In the genomic region with DNA sequence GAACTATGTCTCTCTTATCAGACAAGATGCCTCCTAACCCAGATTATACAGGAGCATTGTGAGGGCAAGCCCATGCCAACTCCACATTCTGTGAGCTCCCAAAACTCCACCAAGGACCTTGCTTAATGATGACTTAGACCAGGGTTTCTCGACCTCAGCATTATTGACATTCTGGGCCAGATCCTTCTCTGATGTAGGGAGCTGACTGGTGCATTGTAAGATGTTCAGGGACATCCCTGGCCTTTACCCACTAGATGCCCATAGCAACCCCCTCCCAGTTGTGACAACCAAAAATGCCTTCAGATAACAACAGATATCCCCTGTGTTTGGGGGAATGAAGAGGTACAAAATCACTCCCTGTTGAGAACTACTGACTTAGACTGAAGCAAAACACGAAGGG, we compare ENCODE assay signal across 33 cellular contexts. TPM values are rescaled to one million over a fixed set of nuclear protein-coding genes. Genes with fewer than 3 reads are reported as not detected.
DNase-seq lines count a peak whose midpoint lies in the region; ATAC-seq and TF ChIP-seq lines count a peak whose summit lies in the region.
"Had no signal": no experiment of that assay in that cellular context is flagged by ENCODE, and none has a peak within 500 bp of the region (broad histone marks: within the 10 kb centered on the region; RNA-seq: fewer than 3 reads in every experiment).

No MANE protein-coding gene starts in this region.

- no CpG with 5 or more reads among the region's 2 CpGs for WGBS in trophoblast cell (ENCODE audit: extremely low coverage, insufficient coverage, insufficient read length)

- peak overlapping the region; percentile 24 for H2BK5ac ChIP-seq in trophoblast cell (ENCODE audit: low read depth, low read length, poor library complexity)

- H3K4me3 ChIP-seq in RWPE2 (ENCODE audit: severe bottlenecking) (no peak overlapping the region), trophoblast cell (ENCODE audit: low read depth, low read length) (no peak overlapping the region)
- H3K4me3 ChIP-seq: ascending aorta, BLaER1, GM12878, heart right ventricle, lower lobe of right lung, mucosa of descending colon had no signal

- no peak overlapping the region for H3K9ac ChIP-seq in trophoblast cell (ENCODE audit: low read length)
- H3K9ac ChIP-seq: BLaER1 had no signal

- TF ChIP-seq CTCF in HFFc6 (IDR thresholded peaks at IDR 0.05) (no peak), RWPE2 (IDR thresholded peaks at IDR 0.05; ENCODE audit: poor library complexity, severe bottlenecking) (no peak), foreskin keratinocyte (conservative IDR thresholded peaks at IDR 0.05) (no peak)

- no peaks in the 10 kb centered on the region for H3K36me3 Mint-ChIP-seq in HFFc6 (ENCODE audit: low read depth)
- no peaks in the 10 kb centered on the region for H3K36me3 Mint-ChIP-seq in naive thymus-derived CD8-positive, alpha-beta T cell
- H3K36me3 Mint-ChIP-seq: activated naive CD8-positive, alpha-beta T cell had no signal

- no peaks in the 10 kb centered on the region for H3K79me2 ChIP-seq in trophoblast cell (ENCODE audit: control insufficient read depth, insufficient read depth, low read length, poor library complexity)

- peaks cover 58% of the 10 kb centered on the region for H3K4me1 Mint-ChIP-seq in HFFc6 (ENCODE audit: low read depth)
- peaks cover 0 to 25% (median 4%) of the 10 kb centered on the region in 4 donors for H3K4me1 Mint-ChIP-seq in naive thymus-derived CD8-positive, alpha-beta T cell

- no peak overlapping the region for H2AFZ ChIP-seq in trophoblast cell (ENCODE audit: insufficient read depth, low read length, poor library complexity)

- DNase-seq in HFFc6 (no peak), RWPE2 (ENCODE audit: low spot score) (no peak), foreskin keratinocyte (peak in 1 of 2 donors; percentile 16), trophoblast cell (no peak), C1 segment of cervical spinal cord (lab: John Stamatoyannopoulos, UW) (no peak)
- DNase-seq in naive thymus-derived CD8-positive, alpha-beta T cell, result no peak
- DNase-seq: activated CD4-positive, alpha-beta T cell treated with anti-CD3 and anti-CD28 coated beads, Interleukin-2, amount 50 U/mL, for 1 hour; activated CD4-positive, CD25-positive, alpha-beta regulatory T cell; activated effector memory CD4-positive, alpha-beta T cell treated with Interleukin-2 at 50 U/mL for 16 hours; activated T-cell treated with anti-CD3 and anti-CD28 coated beads, Interleukin-2, amount 50 U/mL, for 1 hour; central memory CD4-positive, alpha-beta T cell; effector memory CD8-positive, alpha-beta T cell; H7; heart right ventricle; Kasumi-1; lower lobe of right lung; mucosa of descending colon; NCI-H146; NCI-H2107; NCI-H446; NCI-H82; nephron progenitor cell; stimulated activated naive CD4-positive, alpha-beta T cell had no signal

- H4K8ac ChIP-seq in trophoblast cell (ENCODE audit: low read depth, low read length), result peak overlapping the region; percentile 23

- H3K4ac ChIP-seq in trophoblast cell (ENCODE audit: low read depth, low read length), result no peak overlapping the region

- no peak overlapping the region for H3K4me3 Mint-ChIP-seq in HFFc6
- H3K4me3 Mint-ChIP-seq in naive thymus-derived CD8-positive, alpha-beta T cell, result no peak overlapping the region
- H3K4me3 Mint-ChIP-seq: activated naive CD8-positive, alpha-beta T cell; effector memory CD8-positive, alpha-beta T cell; nephron progenitor cell had no signal

- H3K79me1 ChIP-seq in trophoblast cell (ENCODE audit: low read length), result peaks cover 7% of the 10 kb centered on the region

- H3K27ac ChIP-seq in RWPE2 (ENCODE audit: poor library complexity, severe bottlenecking) (peak overlapping the region; percentile 99), foreskin keratinocyte (peak overlapping the region; percentile 79), trophoblast cell (ENCODE audit: low read depth, low read length) (no peak overlapping the region)
- H3K27ac ChIP-seq: ascending aorta, BLaER1, heart right ventricle, lower lobe of right lung had no signal

- H3K27me3 ChIP-seq in RWPE2 (ENCODE audit: insufficient read depth, poor library complexity, severe bottlenecking), result no peaks in the 10 kb centered on the region
- no peaks in the 10 kb centered on the region for H3K27me3 ChIP-seq in foreskin keratinocyte
- no peaks in the 10 kb centered on the region for H3K27me3 ChIP-seq in trophoblast cell (ENCODE audit: insufficient read depth, low read length)
- H3K27me3 ChIP-seq: ascending aorta had no signal

- H4K12ac ChIP-seq in trophoblast cell (ENCODE audit: low read depth, low read length), result no peak overlapping the region

- H3K18ac ChIP-seq in trophoblast cell (ENCODE audit: low read length), result peak overlapping the region; percentile 58

- no peak overlapping the region for H3K4me2 ChIP-seq in trophoblast cell (ENCODE audit: low read length)
- H3K4me2 ChIP-seq: BLaER1 had no signal

- H2BK12ac ChIP-seq in trophoblast cell (ENCODE audit: low read length), result peak overlapping the region; percentile 88

- H2AK5ac ChIP-seq in trophoblast cell (ENCODE audit: low read length), result peak overlapping the region; percentile 50

- H3K9me3 Mint-ChIP-seq in HFFc6, result no peaks in the 10 kb centered on the region
- no peaks in the 10 kb centered on the region for H3K9me3 Mint-ChIP-seq in naive thymus-derived CD8-positive, alpha-beta T cell
- H3K9me3 Mint-ChIP-seq: effector memory CD8-positive, alpha-beta T cell; nephron progenitor cell had no signal

- peak overlapping the region; percentile 69 for H2BK120ac ChIP-seq in trophoblast cell (ENCODE audit: insufficient read depth, low read length, poor library complexity)

- H3K36me3 ChIP-seq in RWPE2 (ENCODE audit: low read depth), result no peaks in the 10 kb centered on the region
- H3K36me3 ChIP-seq in trophoblast cell (ENCODE audit: control insufficient read depth in 1 of 2, insufficient read depth in 2 of 2, low read length in 2 of 2), result no peaks in the 10 kb centered on the region
- H3K36me3 ChIP-seq: ascending aorta, BLaER1, heart right ventricle, lower lobe of right lung had no signal

- H3K23ac ChIP-seq in trophoblast cell (ENCODE audit: low read length), result no peak overlapping the region

- peak overlapping the region; percentile 78 for H4K91ac ChIP-seq in trophoblast cell (ENCODE audit: low read depth, low read length)

- peak overlapping the region; percentile 44 for H3K14ac ChIP-seq in trophoblast cell (ENCODE audit: low read length)

- H3K27me3 Mint-ChIP-seq in HFFc6 (ENCODE audit: insufficient read depth), result no peaks in the 10 kb centered on the region; the same call in 1 of the 2 replicates
- H3K27me3 Mint-ChIP-seq in naive thymus-derived CD8-positive, alpha-beta T cell, result peaks cover 3 to 36% (median 15%) of the 10 kb centered on the region in 5 donors

- ATAC-seq in RWPE2 (ENCODE audit: low read depth) (no peak), foreskin keratinocyte (no peak), GM19324 (IDR thresholded peaks at IDR 0.05; ENCODE audit: low FRiP score, unreplicated experiment) (no peak)
- ATAC-seq in naive thymus-derived CD8-positive, alpha-beta T cell, result no peak
- ATAC-seq: effector memory CD8-positive, alpha-beta T cell; GM12878; heart right ventricle; lower lobe of right lung; mucosa of descending colon had no signal

- H3K9me3 ChIP-seq in RWPE2 (ENCODE audit: severe bottlenecking), result no peaks in the 10 kb centered on the region
- no peaks in the 10 kb centered on the region for H3K9me3 ChIP-seq in trophoblast cell (ENCODE audit: insufficient read depth, low read depth, low read length)
- H3K9me3 ChIP-seq: ascending aorta, BLaER1, heart right ventricle, lower lobe of right lung, mucosa of descending colon had no signal

- H3K4me1 ChIP-seq in RWPE2 (ENCODE audit: insufficient read depth, poor library complexity, severe bottlenecking) (peaks cover 49% of the 10 kb centered on the region), foreskin keratinocyte (peaks cover 44% of the 10 kb centered on the region), trophoblast cell (ENCODE audit: control insufficient read depth in 1 of 2, insufficient read depth in 2 of 2, low read length in 2 of 2) (peaks cover 21 to 28% of the 10 kb centered on the region in 2 experiments)
- H3K4me1 ChIP-seq: ascending aorta had no signal

- POLR2A ChIA-PET in naive thymus-derived CD8-positive, alpha-beta T cell (lab: Charles Lee), result no interaction called here

- H3K27ac Mint-ChIP-seq in HFFc6, result peak overlapping the region; percentile 81; the same call in 1 of the 2 replicates
- no peak overlapping the region for H3K27ac Mint-ChIP-seq in naive thymus-derived CD8-positive, alpha-beta T cell
- H3K27ac Mint-ChIP-seq: activated naive CD8-positive, alpha-beta T cell; effector memory CD8-positive, alpha-beta T cell; nephron progenitor cell had no signal

RNA-seq across cellular contexts. Expression of gene HOXB1, which starts 43.6 kb away (rescaled TPM):
- total RNA-seq in HFFc6 (2021; fragmentation: NEBNext Ultra II Directional; extraction: Animal tissue kit (Norgen Biotek cat#: 25700)), result not detected
- total RNA-seq in foreskin keratinocyte, result not detected in 2 replicates
- polyA plus RNA-seq in foreskin keratinocyte, result not detected in 2 replicates
- polyA plus RNA-seq in trophoblast cell (2013), result 0.04 and 0.06 TPM in 2 replicates
- not detected for total RNA-seq in naive thymus-derived CD8-positive, alpha-beta T cell
- polyA plus RNA-seq in naive thymus-derived CD8-positive, alpha-beta T cell, result not detected
- total RNA-seq: ascending aorta; GM12878; heart right ventricle; lower lobe of right lung; mucosa of descending colon; osteocyte; skeletal muscle tissue; T-helper 1 cell treated with Interleukin-12 subunit alpha and Interleukin-12 subunit beta and Interleukin-4 antibody, amounts not matched to agents 30 ng/mL and 1 ng/mL, for 36 hours; temporal lobe; urinary bladder had no signal
- polyA plus RNA-seq: GM12878, heart right ventricle, urinary bladder had no signal

RNA-seq across cellular contexts. Expression of gene SKAP1, which starts 57.2 kb away (rescaled TPM):
- total RNA-seq in HFFc6 (2021; fragmentation: NEBNext Ultra II Directional; extraction: Animal tissue kit (Norgen Biotek cat#: 25700)), result not detected
- not detected in 2 replicates for total RNA-seq in foreskin keratinocyte
- polyA plus RNA-seq in foreskin keratinocyte, result not detected in 2 replicates
- polyA plus RNA-seq in trophoblast cell (2013), result not detected in 2 replicates
- total RNA-seq in naive thymus-derived CD8-positive, alpha-beta T cell, result 10 to 100 TPM; 73.0 to 74.6 TPM
- 100 to 1,000 TPM; 223 to 237 (median 230) TPM for polyA plus RNA-seq in naive thymus-derived CD8-positive, alpha-beta T cell
- total RNA-seq: ascending aorta, H7, osteocyte had no signal

RNA-seq across cellular contexts. Expression of gene HOXB2, which starts 57.7 kb away (rescaled TPM):
- total RNA-seq in HFFc6 (2021; fragmentation: NEBNext Ultra II Directional; extraction: Animal tissue kit (Norgen Biotek cat#: 25700)), result not detected
- 0.41 and 0.74 TPM in 2 replicates for total RNA-seq in foreskin keratinocyte
- polyA plus RNA-seq in foreskin keratinocyte, result 1.2 and 1.3 TPM in 2 replicates
- polyA plus RNA-seq in trophoblast cell (2013), result 30.4 and 31.0 TPM in 2 replicates
- 10 to 100 TPM; 31.9 to 32.4 TPM for total RNA-seq in naive thymus-derived CD8-positive, alpha-beta T cell
- 10 to 100 TPM in 1 of 3 donors, 1 to 10 TPM in 2; 7.6 to 16.4 (median 8.2) TPM for polyA plus RNA-seq in naive thymus-derived CD8-positive, alpha-beta T cell
- total RNA-seq: osteocyte, temporal lobe had no signal

Comparison
In these comparisons a context has a peak if more than half of its experiments do, and no peak if none do; other contexts are left out.
1. RNA of gene SKAP1, which starts 57.2 kb away (total RNA-seq): 73.0 to 74.6 TPM in naive thymus-derived CD8-positive, alpha-beta T cell; not detected in HFFc6 and not detected in foreskin keratinocyte; every median in the first group is over 10 times any median in the second.
2. RNA of gene HOXB2, which starts 57.7 kb away (total RNA-seq): 31.9 to 32.4 TPM in naive thymus-derived CD8-positive, alpha-beta T cell; 0.41 to 0.74 TPM in foreskin keratinocyte and not detected in HFFc6; every median in the first group is over 10 times any median in the second.